In genomic region chr18:61926532-61926931, GRCh38 we compare ENCODE assay signal across 13 cellular contexts. TPM values are rescaled to one million over a fixed set of nuclear protein-coding genes. Genes with fewer than 3 reads are reported as not detected.
A peak's percentile ranks its signal among the peaks of the same experiment; 100 is the strongest.
DNase-seq lines count a peak whose midpoint lies in the region; ATAC-seq lines count a peak whose summit lies in the region.
"Had no signal": no experiment of that assay in that cellular context is flagged by ENCODE, and none has a peak within 500 bp of the region (broad histone marks: within the 10 kb centered on the region; RNA-seq: fewer than 3 reads in every experiment).

No MANE protein-coding gene starts in this region.

- in situ Hi-C loops in KBM-7 (cut with MboI; ENCODE audit: low pct_unique_long_range_greater_than_20kb, low sequenced_read_pairs): no loop called here

- peak overlapping the region; percentile 18 for H3K4me3 Mint-ChIP-seq in activated T-helper 17 cell treated with anti-CD3 and anti-CD28 coated beads, Interleukin-2, amount 50 U/mL, for 72 hours
- H3K4me3 Mint-ChIP-seq: GM23338; stimulated activated memory B cell treated with anti-CD40 and anti-IgM and Interleukin-4, amounts not matched to agents 10 μg/mL and 1 μg/mL and 100 μg/mL, for 72 hours had no signal

- peaks cover 7% of the 10 kb centered on the region for H3K27me3 Mint-ChIP-seq in activated T-helper 17 cell treated with anti-CD3 and anti-CD28 coated beads, Interleukin-2, amount 50 U/mL, for 72 hours

- no peaks in the 10 kb centered on the region for H3K36me3 Mint-ChIP-seq in activated T-helper 17 cell treated with anti-CD3 and anti-CD28 coated beads, Interleukin-2, amount 50 U/mL, for 72 hours (ENCODE audit: low read depth)
- H3K36me3 Mint-ChIP-seq: stimulated activated memory B cell treated with anti-CD40 and anti-IgM and Interleukin-4, amounts not matched to agents 10 μg/mL and 1 μg/mL and 100 μg/mL, for 72 hours had no signal

- ATAC-seq in GM18520 (IDR thresholded peaks at IDR 0.05; ENCODE audit: unreplicated experiment) (peak; percentile 56), GM18502 (IDR thresholded peaks at IDR 0.05; ENCODE audit: poor library complexity, unreplicated experiment) (no peak), GM18511 (IDR thresholded peaks at IDR 0.05; ENCODE audit: unreplicated experiment) (no peak)
- ATAC-seq in activated T-helper 17 cell treated with anti-CD3 and anti-CD28 coated beads, Interleukin-2, amount 50 U/mL, for 72 hours (replicated peaks): peak; percentile 91
- ATAC-seq: GM23338; K562; mucosa of descending colon; stimulated activated memory B cell treated with anti-CD40 and anti-IgM and Interleukin-4, amounts not matched to agents 10 μg/mL and 1 μg/mL and 100 μg/mL, for 72 hours had no signal

- H3K9me3 Mint-ChIP-seq in activated T-helper 17 cell treated with anti-CD3 and anti-CD28 coated beads, Interleukin-2, amount 50 U/mL, for 72 hours: no peaks in the 10 kb centered on the region

- H3K4me1 Mint-ChIP-seq in activated T-helper 17 cell treated with anti-CD3 and anti-CD28 coated beads, Interleukin-2, amount 50 U/mL, for 72 hours: peaks cover 4% of the 10 kb centered on the region
- H3K4me1 Mint-ChIP-seq: GM23338; stimulated activated memory B cell treated with anti-CD40 and anti-IgM and Interleukin-4, amounts not matched to agents 10 μg/mL and 1 μg/mL and 100 μg/mL, for 72 hours had no signal

- H3K27ac Mint-ChIP-seq in activated T-helper 17 cell treated with anti-CD3 and anti-CD28 coated beads, Interleukin-2, amount 50 U/mL, for 72 hours: no peak overlapping the region
- H3K27ac Mint-ChIP-seq: GM23338; stimulated activated memory B cell treated with anti-CD40 and anti-IgM and Interleukin-4, amounts not matched to agents 10 μg/mL and 1 μg/mL and 100 μg/mL, for 72 hours had no signal

- peak; percentile 8 for DNase-seq in KBM-7
- DNase-seq in stimulated activated CD4-positive, alpha-beta T cell treated with anti-CD3 and anti-CD28 coated beads, Interleukin-2, amount 100 ng/mL, for 48 hours: peak; percentile 12 to 40
- DNase-seq in NOMO-1 treated with dmso at 0.1 percent for 144 hours (lab: John Stamatoyannopoulos, UW; ENCODE audit: unreplicated experiment): no peak
- DNase-seq: mucosa of descending colon, NCI-H1436 treated with DMSO at 0.1 percent for 48 hours, NCI-H446 treated with DMSO at 0.1 percent for 48 hours had no signal

RNA-seq across cellular contexts. Expression of gene RNF152, which starts 33.7 kb away (rescaled TPM):
- total RNA-seq in activated T-helper 17 cell treated with anti-CD3 and anti-CD28 coated beads, Interleukin-2, amount 50 U/mL, for 72 hours: under 1 TPM in 1 of 2 donors, not detected in 1; 0.11 TPM

Comparison
In these comparisons a context has a peak if more than half of its experiments do, and no peak if none do; other contexts are left out.
1. ATAC-seq: peak in GM18520 (single experiment) and activated T-helper 17 cell treated with anti-CD3 and anti-CD28 coated beads, Interleukin-2, amount 50 U/mL, for 72 hours (single experiment); none in GM18502 (single experiment) and GM18511 (single experiment).